Comparison of ENCODE assay signal across 6 cellular contexts in genomic region chr22:24553597-24554315, GRCh38.
A peak's percentile ranks its signal among the peaks of the same experiment; 100 is the strongest.
DNase-seq lines count a peak whose midpoint lies in the region; ATAC-seq and TF ChIP-seq lines count a peak whose summit lies in the region.

No MANE protein-coding gene starts in this region.

- H3K36me3 ChIP-seq in GM06990 (ENCODE audit: control insufficient read depth, insufficient read depth, low read length) (peaks cover 26% of the 10 kb centered on the region), WERI-Rb-1 (peaks cover 45% of the 10 kb centered on the region)

- H3K4me3 ChIP-seq in GM06990 (replicated peaks; ENCODE audit: low read depth, low read length) (peak overlapping the region; percentile 96), WERI-Rb-1 (ENCODE audit: low read depth, low read length) (peak overlapping the region; percentile 84)

- TF ChIP-seq CTCF in GM06990 (IDR thresholded peaks at IDR 0.05; ENCODE audit: insufficient read depth, low read length, poor library complexity, severe bottlenecking) (no peak), WERI-Rb-1 (IDR thresholded peaks at IDR 0.05; ENCODE audit: low read depth, low read length) (no peak)

- H3K9me3 ChIP-seq in WERI-Rb-1 (ENCODE audit: severe bottlenecking) = no peaks in the 10 kb centered on the region

- H3K27ac ChIP-seq in WERI-Rb-1 = peak overlapping the region; percentile 88
- peak overlapping the region; percentile 8 for H3K27ac ChIP-seq in layer of hippocampus (ENCODE audit: low read depth, low read length)

- DNase-seq in GM06990 (ENCODE audit: extremely low read depth, insufficient read length) (no peak), WERI-Rb-1 (no peak), NCI-H774 (lab: John Stamatoyannopoulos, UW) (no peak)

- ATAC-seq in GM21390 (IDR thresholded peaks at IDR 0.05; ENCODE audit: unreplicated experiment) (no peak), GM18909 (IDR thresholded peaks at IDR 0.05; ENCODE audit: poor library complexity, unreplicated experiment) (no peak)

- no peaks in the 10 kb centered on the region for H3K27me3 ChIP-seq in GM06990 (replicated peaks; ENCODE audit: control insufficient read depth, insufficient read depth, low read length)
- no peaks in the 10 kb centered on the region for H3K27me3 ChIP-seq in WERI-Rb-1 (ENCODE audit: insufficient read depth, low read depth, severe bottlenecking)
- no peaks in the 10 kb centered on the region for H3K27me3 ChIP-seq in layer of hippocampus (ENCODE audit: control insufficient read depth, insufficient read depth, low read length)
